Comparison of ENCODE assay signal across 1 cellular context in genomic region chr7:30284298-30285066, GRCh38.
A peak's percentile ranks its signal among the peaks of the same experiment; 100 is the strongest.
TF ChIP-seq lines count a peak whose summit lies in the region.

ZNRF2 (plus strand) TSS chr7:30284597; CDS start chr7:30285358, 761 bp downstream.

TF ChIP-seq in K562, 482 proteins besides CTCF, POLR2A, EP300 and RAD21 (continued from another document and continues in another):
- peak; percentile 67 to 82; a peak in 3 of 4 replicates for TF ChIP-seq UBTF (IDR thresholded peaks at IDR 0.05; ENCODE audit: borderline replicate concordance in 1 of 2, low read depth in 2 of 2, low read length in 2 of 2)
- TF ChIP-seq RAD51 (IDR thresholded peaks at IDR 0.05; ENCODE audit: borderline replicate concordance, low read depth): peak; percentile 90
- peak; percentile 14; the same call in 1 of the 2 replicates for TF ChIP-seq ELF1 (tag; IDR thresholded peaks at IDR 0.05)
- TF ChIP-seq ZNF3 (CRISPR knock-in tag; IDR thresholded peaks at IDR 0.05): no peak
- no peak for TF ChIP-seq YBX1 (IDR thresholded peaks at IDR 0.05)
- TF ChIP-seq ZHX1 (conservative IDR thresholded peaks at IDR 0.05; ENCODE audit: low read length): no peak
- no peak for TF ChIP-seq TRIM28 (IDR thresholded peaks at IDR 0.05)
- TF ChIP-seq PYGO2 (tag; IDR thresholded peaks at IDR 0.05): no peak
- TF ChIP-seq TAF15 (IDR thresholded peaks at IDR 0.05; ENCODE audit: low read depth, low read length): no peak
- TF ChIP-seq PRDM10 (IDR thresholded peaks at IDR 0.05; ENCODE audit: partially characterized antibody): peak; percentile 76
- TF ChIP-seq ZBTB17 (CRISPR knock-in tag; IDR thresholded peaks at IDR 0.05): no peak
- TF ChIP-seq MLLT1 (IDR thresholded peaks at IDR 0.05): peak in 1 of 2 experiments; percentile 94; a peak in 2 of 4 replicates
- no peak for TF ChIP-seq HBP1 (CRISPR knock-in tag; IDR thresholded peaks at IDR 0.05)
- peak; percentile 86 for TF ChIP-seq SP1 (CRISPR knock-in tag; IDR thresholded peaks at IDR 0.05)
- peak; percentile 51; the same call in 1 of the 2 replicates for TF ChIP-seq ZNF407 (IDR thresholded peaks at IDR 0.05; ENCODE audit: low read depth)
- no peak for TF ChIP-seq ARNT (IDR thresholded peaks at IDR 0.05)
- TF ChIP-seq ZFP30 (CRISPR knock-in tag; IDR thresholded peaks at IDR 0.05; ENCODE audit: borderline replicate concordance): no peak
- no peak for TF ChIP-seq NCOA1 (IDR thresholded peaks at IDR 0.05; ENCODE audit: low read depth)
- TF ChIP-seq ZFX (CRISPR knock-in tag; IDR thresholded peaks at IDR 0.05): peak; percentile 83; the same call in 1 of the 2 replicates
- TF ChIP-seq MAX (CRISPR knock-in tag; IDR thresholded peaks at IDR 0.05): peak; percentile 98
- no peak for TF ChIP-seq NFIX (CRISPR knock-in tag; IDR thresholded peaks at IDR 0.05; ENCODE audit: low read depth)
- no peak for TF ChIP-seq MITF (IDR thresholded peaks at IDR 0.05)
- TF ChIP-seq NFRKB (IDR thresholded peaks at IDR 0.05; ENCODE audit: low read depth): no peak
- peak; percentile 58 for TF ChIP-seq NFYB (IDR thresholded peaks at IDR 0.05; ENCODE audit: extremely low read depth, insufficient read length)
- TF ChIP-seq STAT6 (CRISPR knock-in tag; IDR thresholded peaks at IDR 0.05): no peak
- TF ChIP-seq GABPA (tag; conservative IDR thresholded peaks at IDR 0.05; ENCODE audit: low read depth): peak; percentile 77
- peak; percentile 99 for TF ChIP-seq L3MBTL2 (IDR thresholded peaks at IDR 0.05)
- TF ChIP-seq ZNF124 (CRISPR knock-in tag; IDR thresholded peaks at IDR 0.05): no peak
